In the genomic region with DNA sequence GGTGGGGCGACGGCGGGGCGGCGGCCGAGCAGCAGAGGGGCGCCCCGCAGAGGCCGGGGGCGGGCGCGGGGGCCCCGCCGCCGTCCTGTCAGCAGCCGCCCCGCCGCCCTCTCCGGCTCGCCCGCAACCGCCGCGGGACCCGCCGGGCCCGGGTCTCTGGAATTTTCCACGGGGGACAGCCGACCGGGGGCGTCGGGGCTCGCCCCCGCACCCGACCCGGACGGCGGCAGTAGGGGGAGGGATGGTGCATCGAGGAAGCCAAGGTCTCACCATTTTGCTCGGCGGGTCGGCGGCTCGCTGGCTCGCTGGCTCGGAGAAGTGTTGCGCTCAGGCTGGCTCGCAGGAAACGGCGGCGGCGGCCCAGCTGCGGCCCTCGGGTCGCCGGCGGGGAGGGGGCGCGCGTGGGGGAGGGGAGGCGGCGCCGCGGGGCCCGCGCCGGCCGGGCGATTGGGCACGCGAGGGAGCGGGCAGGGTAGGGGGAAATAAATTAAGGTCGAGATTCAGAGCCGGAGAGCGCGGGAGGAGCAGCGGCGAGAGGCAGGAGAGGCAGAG, we compare ENCODE assay signal across 8 cellular contexts. TPM values are rescaled to one million over a fixed set of nuclear protein-coding genes. Genes with fewer than 3 reads are reported as not detected.
DNase-seq lines count a peak whose midpoint lies in the region; ATAC-seq and TF ChIP-seq lines count a peak whose summit lies in the region.

No MANE protein-coding gene starts in this region.

- no peak for TF ChIP-seq CTCF in OCI-LY7 (conservative IDR thresholded peaks at IDR 0.05; ENCODE audit: low read length)

- peak; percentile 13 for DNase-seq in ELF-1 (ENCODE audit: low read depth, low spot score)
- DNase-seq in H7: peak; percentile 78
- peak; percentile 60 for DNase-seq in OCI-LY7 (ENCODE audit: low spot score)
- DNase-seq in activated naive CD4-positive, alpha-beta T cell treated with anti-CD3 and anti-CD28 coated beads, Interleukin-2, amount 10 ng/mL, durations not matched to agents 7 days and 5 days: peak; percentile 59
- peak; percentile 64 for DNase-seq in left ventricle myocardium superior
- DNase-seq in skeletal muscle cell (ENCODE audit: low read depth): no peak

- ATAC-seq in left ventricle myocardium superior: peak; percentile 6
- no peak for ATAC-seq in HG02981 (IDR thresholded peaks at IDR 0.05; ENCODE audit: unreplicated experiment)
- no peak for ATAC-seq in GM18870 (IDR thresholded peaks at IDR 0.05; ENCODE audit: unreplicated experiment)

- H3K27ac Mint-ChIP-seq in activated naive CD4-positive, alpha-beta T cell treated with anti-CD3 and anti-CD28 coated beads, Interleukin-2, amount 10 ng/mL, durations not matched to agents 7 days and 5 days: peak overlapping the region; percentile 96

- H2AFZ ChIP-seq in OCI-LY7 (ENCODE audit: low read length): no peak overlapping the region

- H3K4me3 Mint-ChIP-seq in activated naive CD4-positive, alpha-beta T cell treated with anti-CD3 and anti-CD28 coated beads, Interleukin-2, amount 10 ng/mL, durations not matched to agents 7 days and 5 days: peak overlapping the region; percentile 95

- no peaks in the 10 kb centered on the region for H3K9me3 ChIP-seq in OCI-LY7 (ENCODE audit: low read length)

- H3K4me3 ChIP-seq in H7 (ENCODE audit: insufficient read depth, low read depth, low read length): peak overlapping the region; percentile 96
- peak overlapping the region; percentile 89 for H3K4me3 ChIP-seq in OCI-LY7 (ENCODE audit: low read depth, low read length, poor library complexity, severe bottlenecking)
- H3K4me3 ChIP-seq in skeletal muscle cell (ENCODE audit: low read depth, low read length): peak overlapping the region; percentile 92

- CTCF ChIA-PET in OCI-LY7 (lab: Charles Lee; ENCODE audit: unreplicated experiment): no interaction called here
- CTCF ChIA-PET in activated naive CD4-positive, alpha-beta T cell treated with anti-CD3 and anti-CD28 coated beads, Interleukin-2, amount 10 ng/mL, durations not matched to agents 7 days and 5 days (lab: Charles Lee): interaction anchor here (0.7 to 1.8 kb wide), 3 partner anchors 31 to 129 kb away, joined by 3 to 6 read pairs (median 5); no protein-coding TSS in a partner anchor

- no TSS peak for BruUV-seq in OCI-LY7 (replicated peaks; lab: Mats Ljungman, UMichigan)

- intact Hi-C loops in OCI-LY7 (cut with micrococcal nuclease; ENCODE audit: unreplicated experiment): loop anchor here (1.0 to 5.0 kb wide), 7 partner anchors 25 to 189 kb away; a partner anchor contains a TSS
- intact Hi-C loops in left ventricle myocardium superior (cut with micrococcal nuclease): no loop called here

- H3K27me3 Mint-ChIP-seq in activated naive CD4-positive, alpha-beta T cell treated with anti-CD3 and anti-CD28 coated beads, Interleukin-2, amount 10 ng/mL, durations not matched to agents 7 days and 5 days: peaks cover 4% of the 10 kb centered on the region

- H3K79me2 ChIP-seq in OCI-LY7 (ENCODE audit: insufficient read depth, low read depth, low read length): peaks cover 71% of the 10 kb centered on the region

- H3K36me3 ChIP-seq in H7 (replicated peaks; ENCODE audit: control insufficient read depth, insufficient read depth, low read length) (no peaks in the 10 kb centered on the region; the same call in 1 of the 2 replicates), OCI-LY7 (ENCODE audit: insufficient read depth, low read length) (peaks cover 41% of the 10 kb centered on the region)

- H3K9me3 Mint-ChIP-seq in activated naive CD4-positive, alpha-beta T cell treated with anti-CD3 and anti-CD28 coated beads, Interleukin-2, amount 10 ng/mL, durations not matched to agents 7 days and 5 days: no peaks in the 10 kb centered on the region

- peaks cover 20% of the 10 kb centered on the region for H3K36me3 Mint-ChIP-seq in activated naive CD4-positive, alpha-beta T cell treated with anti-CD3 and anti-CD28 coated beads, Interleukin-2, amount 10 ng/mL, durations not matched to agents 7 days and 5 days

- peaks cover 58% of the 10 kb centered on the region for H3K4me1 ChIP-seq in OCI-LY7 (ENCODE audit: insufficient read depth, low read length, poor library complexity, severe bottlenecking)

- peaks cover 38% of the 10 kb centered on the region for H4K20me1 ChIP-seq in OCI-LY7 (ENCODE audit: insufficient read depth, low read length)

- peak overlapping the region; percentile 87 for H3K4me2 ChIP-seq in OCI-LY7 (ENCODE audit: low read length)

- H3K4me1 Mint-ChIP-seq in activated naive CD4-positive, alpha-beta T cell treated with anti-CD3 and anti-CD28 coated beads, Interleukin-2, amount 10 ng/mL, durations not matched to agents 7 days and 5 days: peaks cover 41% of the 10 kb centered on the region

- H3K27me3 ChIP-seq in H7 (ENCODE audit: control insufficient read depth, insufficient read depth, low read length): no peaks in the 10 kb centered on the region

- H3K9me2 ChIP-seq in OCI-LY7 (ENCODE audit: insufficient read depth, low read length): no peaks in the 10 kb centered on the region

- peak overlapping the region; percentile 89 for H3K27ac ChIP-seq in OCI-LY7 (ENCODE audit: low read depth, low read length, poor library complexity, severe bottlenecking)

- POLR2A ChIA-PET in OCI-LY7 (lab: Charles Lee): interaction anchor here (0.6 to 3.6 kb wide), 3 partner anchors 23 to 38 kb away, joined by 3 to 15 read pairs (median 4); no protein-coding TSS in a partner anchor

RNA-seq across cellular contexts. Expression of a gene that starts 0.4 kb away (rescaled TPM):
- 20.1 and 24.1 TPM in 2 replicates for total RNA-seq in H7 (2014; rRNA removed; shearing (Covaris generic))
- 14.1 and 15.1 TPM in 2 replicates for total RNA-seq in OCI-LY7 (2014; rRNA removed; shearing (Covaris generic))
- total RNA-seq in OCI-LY7 (2022) (90.3 and 97.4 TPM in 2 replicates), left ventricle myocardium superior (38.5 TPM)
